Comparison of ENCODE assay signal across 1 cellular context in genomic region chr7:74059681-74060588, GRCh38.
TF ChIP-seq lines count a peak whose summit lies in the region.

No MANE protein-coding gene starts in this region.

TF ChIP-seq in GM23338, 12 proteins besides CTCF, POLR2A, EP300 and RAD21 (continued from another document):
- TF ChIP-seq ZNF462 (CRISPR knock-in tag; IDR thresholded peaks at IDR 0.05): no peak
- no peak for TF ChIP-seq JUNB (IDR thresholded peaks at IDR 0.05; ENCODE audit: unreplicated experiment)
- no peak for TF ChIP-seq NANOG (IDR thresholded peaks at IDR 0.05; ENCODE audit: borderline replicate concordance)
- no peak for TF ChIP-seq ZNF331 (CRISPR knock-in tag; IDR thresholded peaks at IDR 0.05; ENCODE audit: low read depth)
- no peak for TF ChIP-seq POLR2AphosphoS5 (IDR thresholded peaks at IDR 0.05; ENCODE audit: low read depth)
- no peak for TF ChIP-seq ETS1 (IDR thresholded peaks at IDR 0.05)
